Comparison of ENCODE assay signal across 9 cellular contexts in genomic region chr10:58802047-58802446, GRCh38.
"Had no signal": no experiment of that assay in that cellular context is flagged by ENCODE, and none has a peak within 500 bp of the region (broad histone marks: within the 10 kb centered on the region; RNA-seq: fewer than 3 reads in every experiment).

No MANE protein-coding gene starts in this region.

- DNase-seq: GM23248, H7, HFFc6, KBM-7 had no signal

- H3K27ac Mint-ChIP-seq: HFFc6, IgD-negative memory B cell had no signal

- H3K36me3 Mint-ChIP-seq: IgD-negative memory B cell had no signal

- H3K4me3 ChIP-seq: GM23248, HAP-1 had no signal

- H2AFZ ChIP-seq: GM23248 had no signal

- H3K27ac ChIP-seq: GM23248 had no signal

- ATAC-seq: HCT116 had no signal

- H3K4me1 ChIP-seq: HAP-1 had no signal

- H3K9me3 Mint-ChIP-seq: HFFc6, IgD-negative memory B cell had no signal

- FAIRE-seq: H1, HTR-8/SVneo had no signal

- H3K9me3 ChIP-seq: HAP-1 had no signal

- H3K4me3 Mint-ChIP-seq: HFFc6, IgD-negative memory B cell had no signal

- H3K27me3 Mint-ChIP-seq: IgD-negative memory B cell had no signal

- H3K9ac ChIP-seq: GM23248 had no signal
